In the genomic region with DNA sequence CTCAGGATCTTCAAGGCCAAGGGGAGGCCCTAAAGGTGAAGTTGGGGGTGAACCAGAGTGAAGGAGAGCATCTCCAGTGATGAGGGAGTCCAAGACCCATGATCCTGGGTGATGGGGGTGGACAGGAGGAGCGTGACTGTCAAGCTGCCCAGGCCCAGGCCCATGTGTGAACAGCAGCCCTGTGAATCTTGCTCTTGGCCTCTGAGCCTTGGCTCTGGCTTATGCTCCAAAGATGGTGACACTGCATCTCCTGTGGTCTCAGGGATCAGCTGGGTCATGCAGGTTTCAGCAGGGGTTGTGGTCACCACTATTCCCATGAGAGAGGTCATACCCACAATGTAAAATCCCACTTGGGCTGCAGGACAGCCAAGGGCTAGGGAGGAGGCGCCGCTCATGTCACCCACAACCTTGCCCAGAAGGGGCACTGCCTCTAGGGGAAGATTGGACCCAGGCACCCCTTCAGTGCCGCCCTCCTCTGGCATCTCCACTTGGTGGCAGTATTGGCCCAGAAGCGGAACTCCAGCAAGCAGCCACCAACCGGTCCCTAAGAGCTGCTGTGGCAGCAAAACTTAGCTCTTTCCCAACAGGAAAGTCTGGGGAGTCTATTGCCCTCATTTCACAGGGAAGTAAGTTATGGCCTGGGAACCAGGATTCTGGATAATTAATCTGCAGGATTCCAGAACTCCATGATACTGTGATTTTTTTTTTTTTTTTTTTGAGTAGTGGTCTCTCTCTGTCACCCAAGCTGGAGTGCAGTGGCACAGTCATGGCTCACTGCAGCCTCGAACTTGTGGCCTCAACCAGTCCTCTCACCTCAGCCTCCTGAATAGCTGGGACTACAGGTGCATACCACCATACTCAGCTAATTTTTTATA, we compare ENCODE assay signal across 8 cellular contexts. TPM values are rescaled to one million over a fixed set of nuclear protein-coding genes. Genes with fewer than 3 reads are reported as not detected.
A peak's percentile ranks its signal among the peaks of the same experiment; 100 is the strongest.
DNase-seq lines count a peak whose midpoint lies in the region; ATAC-seq and TF ChIP-seq lines count a peak whose summit lies in the region.

No MANE protein-coding gene starts in this region.

- H3K9me3 ChIP-seq in DOHH2 (ENCODE audit: control insufficient read depth, insufficient read depth, low read length) (no peaks in the 10 kb centered on the region; the same call in 1 of the 2 replicates), prostate gland (no peaks in the 10 kb centered on the region), aorta (ENCODE audit: control insufficient read depth, low read length) (peaks cover 7% of the 10 kb centered on the region)

- H3K4me3 ChIP-seq in DOHH2 (ENCODE audit: low read length) (no peak overlapping the region), KMS-11 (IDR thresholded peaks at IDR 0.05; ENCODE audit: insufficient read depth, low read depth, low read length) (no peak overlapping the region), prostate gland (no peak overlapping the region), aorta (ENCODE audit: low read length in 2 of 2) (no peak overlapping the region)

- no peaks in the 10 kb centered on the region for H3K27me3 ChIP-seq in DOHH2 (ENCODE audit: control insufficient read depth, low read length)
- no peaks in the 10 kb centered on the region for H3K27me3 ChIP-seq in KMS-11 (ENCODE audit: insufficient read depth, low read depth)
- H3K27me3 ChIP-seq in prostate gland (replicated peaks; ENCODE audit: insufficient read depth), result no peaks in the 10 kb centered on the region
- peaks cover 0 to 2% of the 10 kb centered on the region in 2 donors for H3K27me3 ChIP-seq in aorta (ENCODE audit: control insufficient read depth in 1 of 2, insufficient read depth in 2 of 2, low read length in 1 of 2)

- H3F3A ChIP-seq in DOHH2 (ENCODE audit: control insufficient read depth, insufficient read depth), result no peaks in the 10 kb centered on the region

- TF ChIP-seq CTCF in DOHH2 (IDR thresholded peaks at IDR 0.05; ENCODE audit: low read depth, low read length, poor library complexity, severe bottlenecking), result peak; percentile 80
- TF ChIP-seq CTCF in KMS-11 (conservative IDR thresholded peaks at IDR 0.05; ENCODE audit: low read depth, low read length), result peak; percentile 68
- TF ChIP-seq CTCF in prostate gland (IDR thresholded peaks at IDR 0.05), result peak; percentile 13 to 91 (median 70)

- no peak overlapping the region for H3K9ac ChIP-seq in KMS-11

- no peaks in the 10 kb centered on the region for H3K79me2 ChIP-seq in DOHH2 (ENCODE audit: control insufficient read depth, low read length)
- H3K79me2 ChIP-seq in KMS-11 (ENCODE audit: insufficient read depth, low read depth), result no peaks in the 10 kb centered on the region

- H3K27ac ChIP-seq in DOHH2 (ENCODE audit: low read depth, low read length) (no peak overlapping the region), KMS-11 (no peak overlapping the region), prostate gland (no peak overlapping the region), aorta (ENCODE audit: low read depth in 1 of 2, low read length in 2 of 2) (no peak overlapping the region)

- H3K36me3 ChIP-seq in DOHH2 (ENCODE audit: control insufficient read depth, low read length) (no peaks in the 10 kb centered on the region), KMS-11 (ENCODE audit: insufficient read depth) (no peaks in the 10 kb centered on the region), prostate gland (no peaks in the 10 kb centered on the region), aorta (ENCODE audit: control insufficient read depth in 1 of 2, insufficient read depth in 2 of 2, low read length in 1 of 2) (no peaks in the 10 kb centered on the region)

- ATAC-seq in GM21723 (IDR thresholded peaks at IDR 0.05; ENCODE audit: unreplicated experiment) (peak; percentile 89), aorta (ENCODE audit: low FRiP score) (no peak)

- no peak for TF ChIP-seq POLR2A in prostate gland (IDR thresholded peaks at IDR 0.05)

- no peak overlapping the region for H3K4me2 ChIP-seq in DOHH2 (ENCODE audit: low read length)
- no peak overlapping the region for H3K4me2 ChIP-seq in KMS-11

- intact Hi-C loops in prostate gland (cut with DNase I) (no loop called here), aorta (cut with DNase I) (no loop called here)

- DNase-seq in SHP77 treated with DMSO at 0.1 percent for 48 hours (lab: John Stamatoyannopoulos, UW), result peak; percentile 46
- peak; percentile 36 for DNase-seq in activated T-helper 9 cell treated with anti-CD3 and anti-CD28 coated beads, Interleukin-2, amount 50 U/mL, for 16 hours (ENCODE audit: low read depth)
- DNase-seq in glomerular endothelial cell (ENCODE audit: extremely low read depth, low read depth, low spot score), result peak; percentile 36
- DNase-seq in prostate gland (ENCODE audit: low spot score), result peak; percentile 65
- DNase-seq in aorta, result peak; percentile 65 to 76

- no peaks in the 10 kb centered on the region for H3K9me2 ChIP-seq in DOHH2 (replicated peaks; ENCODE audit: control insufficient read depth, low read length)

- WGBS in prostate gland, result 24% methylated on average over 7 of the region's 7 CpGs
- 24 to 25% methylated on average over 7 of the region's 7 CpGs for WGBS in aorta, 2 donors

- no peaks in the 10 kb centered on the region for H4K20me1 ChIP-seq in DOHH2 (ENCODE audit: control insufficient read depth, insufficient read depth, low read depth, low read length)
- H4K20me1 ChIP-seq in KMS-11 (ENCODE audit: insufficient read depth), result no peaks in the 10 kb centered on the region

- H3K4me1 ChIP-seq in DOHH2 (ENCODE audit: control insufficient read depth, low read length), result no peaks in the 10 kb centered on the region
- H3K4me1 ChIP-seq in KMS-11 (ENCODE audit: low read depth, poor library complexity, severe bottlenecking), result no peaks in the 10 kb centered on the region
- H3K4me1 ChIP-seq in prostate gland (replicated peaks), result no peaks in the 10 kb centered on the region
- H3K4me1 ChIP-seq in aorta (ENCODE audit: control insufficient read depth in 1 of 2, insufficient read depth in 2 of 2, low read length in 2 of 2), result no peaks in the 10 kb centered on the region

- no peak overlapping the region for H2AFZ ChIP-seq in KMS-11 (ENCODE audit: low read depth)

RNA-seq across cellular contexts. Expression of a gene that starts 7.5 kb away (rescaled TPM):
- total RNA-seq in glomerular endothelial cell (not detected in 2 replicates), prostate gland (1 to 10 TPM; 2.4 to 4.8 TPM), aorta (not detected)
- not detected for polyA plus RNA-seq in aorta

RNA-seq across cellular contexts. Expression of a gene that starts 51.6 kb away (rescaled TPM):
- total RNA-seq in glomerular endothelial cell (2.8 and 3.7 TPM in 2 replicates), prostate gland (1 to 10 TPM; 1.4 to 2.0 TPM), aorta (1 to 10 TPM in 1 of 2 donors, under 1 TPM in 1; 0.94 to 3.5 TPM)
- polyA plus RNA-seq in aorta, result under 1 TPM; 0.13 to 0.38 TPM
